ENCODE assay signal across 8 cellular contexts in the genomic region with DNA sequence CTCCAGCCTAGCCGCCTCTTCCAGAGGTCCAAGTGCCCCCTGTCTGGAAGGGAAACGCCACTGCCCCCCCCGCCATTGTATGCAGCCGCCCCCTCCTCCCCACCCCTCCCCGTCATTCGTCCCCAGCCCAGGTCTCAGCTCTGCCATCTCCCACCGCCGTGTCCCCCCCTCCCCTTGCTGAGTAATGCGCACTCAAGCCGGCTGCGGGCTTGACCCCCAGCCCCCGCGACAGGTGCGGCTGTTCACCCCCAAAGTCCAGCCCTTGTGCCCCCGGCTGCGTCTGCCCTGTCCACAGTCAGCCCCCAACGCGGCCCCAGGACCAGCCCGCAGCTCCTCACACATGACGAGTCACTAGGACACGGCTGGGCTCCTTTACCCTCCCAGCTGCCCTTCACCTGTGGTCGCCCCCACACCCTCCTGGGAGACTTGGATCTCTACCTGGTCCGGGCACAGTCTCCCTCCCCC. TPM values are rescaled to one million over a fixed set of nuclear protein-coding genes. Genes with fewer than 3 reads are reported as not detected.
DNase-seq lines count a peak whose midpoint lies in the region; ATAC-seq and TF ChIP-seq lines count a peak whose summit lies in the region.

No MANE protein-coding gene starts in this region.

- H3K27me3 Mint-ChIP-seq in brain: peaks cover 15% of the 10 kb centered on the region

- peak overlapping the region; percentile 89 to 96 (median 94) for H3K4me3 Mint-ChIP-seq in brain

- peak overlapping the region; percentile 97 to 100 (median 99) for H3K27ac Mint-ChIP-seq in brain

- DNase-seq in activated T-cell treated with anti-CD3 and anti-CD28 coated beads, Interleukin-2, amount 50 U/mL, for 1 hour: peak; percentile 23
- DNase-seq in activated T-cell treated with anti-CD3 and anti-CD28 coated beads for 4 hours: no peak
- DNase-seq in right lobe of liver: peak in 2 of 3 donors; percentile 33 to 60
- peak; percentile 56 for DNase-seq in thyroid gland
- DNase-seq in posterior cingulate gyrus: no peak
- no peak for DNase-seq in SIG-M5 (lab: John Stamatoyannopoulos, UW)

- H3K4me1 Mint-ChIP-seq in brain: peaks cover 49% of the 10 kb centered on the region

- H3K27me3 ChIP-seq in right lobe of liver (no peaks in the 10 kb centered on the region), thyroid gland (no peaks in the 10 kb centered on the region)

- peak overlapping the region in 1 of 3 donors; percentile 16 for H3K27ac ChIP-seq in right lobe of liver
- H3K27ac ChIP-seq in thyroid gland: peak overlapping the region in 2 of 3 donors; percentile 62 to 71

- peaks cover 2 to 12% (median 7%) of the 10 kb centered on the region in 5 experiments for H3K9me3 Mint-ChIP-seq in brain

- H3K36me3 ChIP-seq in right lobe of liver (no peaks in the 10 kb centered on the region), thyroid gland (no peaks in the 10 kb centered on the region)

- peaks cover 4% of the 10 kb centered on the region for H3K36me3 Mint-ChIP-seq in brain

- H3K4me3 ChIP-seq in right lobe of liver (peak overlapping the region; percentile 52 to 74 (median 58)), thyroid gland (replicated peaks in 1 of 3) (peak overlapping the region; percentile 36 to 76 (median 37))

- TF ChIP-seq CTCF in brain (conservative IDR thresholded peaks at IDR 0.05): no peak
- TF ChIP-seq CTCF in right lobe of liver (IDR thresholded peaks at IDR 0.05): no peak
- TF ChIP-seq CTCF in thyroid gland (IDR thresholded peaks at IDR 0.05): no peak

- ATAC-seq in right lobe of liver (peak in 1 of 4 donors; percentile 7), HG03097 (IDR thresholded peaks at IDR 0.05; ENCODE audit: low FRiP score, unreplicated experiment) (no peak)

- intact Hi-C loops in right lobe of liver (cut with DNase I) (no loop called here), thyroid gland (cut with DNase I) (loop anchor here (5.0 kb wide), 1 partner anchor 167 kb away; a partner anchor contains a TSS), posterior cingulate gyrus (cut with DNase I) (loop anchor here (5.0 kb wide), 2 partner anchors 122 to 167 kb away; a partner anchor contains a TSS)

- no peaks in the 10 kb centered on the region for H3K9me3 ChIP-seq in right lobe of liver
- H3K9me3 ChIP-seq in thyroid gland: no peaks in the 10 kb centered on the region

- WGBS in right lobe of liver (ENCODE audit: insufficient coverage, low coverage, low lambda C conversion rate, missing lambda C conversion rate): 1% methylated on average over 21 of the region's 23 CpGs
- 0 to 3% methylated on average over 4 to 6 of the region's 23 CpGs for WGBS in thyroid gland, 2 donors

- H3K4me1 ChIP-seq in right lobe of liver (peaks cover 0 to 12% (median 5%) of the 10 kb centered on the region in 4 donors), thyroid gland (peaks cover 12 to 15% of the 10 kb centered on the region in 2 donors)

- TF ChIP-seq POLR2A in right lobe of liver (IDR thresholded peaks at IDR 0.05) (no peak), thyroid gland (IDR thresholded peaks at IDR 0.05) (no peak)

RNA-seq across cellular contexts. Expression of a gene that starts 0.6 kb away (rescaled TPM):
- 351 TPM for polyA plus RNA-seq in brain (ENCODE audit: insufficient read depth, low read depth, low replicate concordance)
- total RNA-seq in right lobe of liver (10 to 100 TPM in 1 of 6 experiments, 1 to 10 TPM in 5; 2.6 to 20.8 (median 5.1) TPM), thyroid gland (10 to 100 TPM; 19.9 to 34.1 (median 27.7) TPM)

Comparison
In these comparisons a context has a peak if more than half of its experiments do, and no peak if none do; other contexts are left out.
1. DNase-seq: peak in activated T-cell treated with anti-CD3 and anti-CD28 coated beads, Interleukin-2, amount 50 U/mL, for 1 hour (single experiment), right lobe of liver (2 of 3) and thyroid gland (2 of 2); none in activated T-cell treated with anti-CD3 and anti-CD28 coated beads for 4 hours (single experiment), posterior cingulate gyrus (0 of 10) and SIG-M5 (single experiment).
2. intact Hi-C loops: an anchor here in thyroid gland (5.0 kb wide) and posterior cingulate gyrus (5.0 kb wide); none called in right lobe of liver.